21 cellular contexts compared by ENCODE assay signal in the genomic region with DNA sequence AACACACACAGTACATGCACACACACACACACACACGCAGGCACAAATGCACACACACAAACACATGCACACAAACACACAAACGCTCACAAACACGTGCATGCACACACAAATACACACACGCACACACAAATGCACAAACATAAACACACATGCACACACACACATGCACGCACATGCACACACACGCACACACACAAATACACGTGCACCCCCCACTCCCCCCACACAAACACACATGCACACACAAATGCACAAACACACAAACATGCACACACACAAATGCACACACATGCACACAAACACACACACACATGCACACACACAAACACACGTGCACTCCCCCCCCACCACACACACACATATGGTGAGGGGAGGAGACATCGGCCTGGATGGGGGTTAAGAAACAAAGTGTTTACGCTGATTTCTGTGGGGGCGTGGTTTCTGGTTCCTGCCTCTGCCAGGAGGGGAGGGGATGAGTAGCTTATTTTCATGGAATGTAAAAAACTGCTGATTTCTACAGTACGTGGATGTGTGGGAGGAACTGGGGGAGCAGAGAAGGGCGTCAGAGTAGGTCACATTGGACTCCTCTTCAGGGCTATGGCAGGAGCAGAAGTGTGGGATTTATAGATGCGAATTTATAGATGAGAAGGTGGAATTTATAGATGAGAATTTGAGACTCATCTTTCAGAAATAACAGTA.
"Had no signal": no experiment of that assay in that cellular context is flagged by ENCODE, and none has a peak within 500 bp of the region (broad histone marks: within the 10 kb centered on the region; RNA-seq: fewer than 3 reads in every experiment).

No MANE protein-coding gene starts in this region.

- H3K9me3 ChIP-seq: colonic mucosa, thyroid gland, uterus had no signal

- H3K36me3 ChIP-seq: brain microvascular endothelial cell, colonic mucosa, thyroid gland, uterus had no signal

- H3K79me2 ChIP-seq: parathyroid adenoma had no signal

- H2AFZ ChIP-seq: parathyroid adenoma had no signal

- H3K4me1 ChIP-seq: colonic mucosa, thyroid gland, uterus had no signal

- ATAC-seq: activated CD8-positive, alpha-beta T cell treated with anti-CD3 and anti-CD28 coated beads, Interleukin-2, amount 10 ng/mL, durations not matched to agents 7 days and 5 days; activated naive CD8-positive, alpha-beta T cell treated with anti-CD3 and anti-CD28 coated beads, Interleukin-2, amount 50 U/mL, for 24 hours; activated T-cell treated with anti-CD3 and anti-CD28 coated beads, Interleukin-2, amount 50 U/mL, for 4 hours; esophagus mucosa; natural killer cell treated with Interleukin-12 subunit alpha and Interleukin-12 subunit beta and Interleukin-15 and Interleukin-18, amount 100 ng/mL, for 72 hours; stimulated activated naive B cell treated with anti-CD40 and anti-IgM and Interleukin-4, amounts not matched to agents 10 μg/mL and 1 μg/mL and 100 μg/mL, for 72 hours had no signal

- H3K9ac ChIP-seq: parathyroid adenoma had no signal

- H3K27ac ChIP-seq: brain microvascular endothelial cell, colonic mucosa, parathyroid adenoma, thyroid gland, uterus had no signal

- H3K27me3 ChIP-seq: brain microvascular endothelial cell, colonic mucosa, thyroid gland, uterus had no signal

- H3K4me3 ChIP-seq: colonic mucosa, lung, thyroid gland, uterus had no signal

- DNase-seq: activated CD4-positive, alpha-beta T cell treated with anti-CD3 and anti-CD28 coated beads for 48 hours; activated CD4-positive, CD25-positive, alpha-beta regulatory T cell; activated CD8-positive, alpha-beta memory T cell treated with anti-CD3 and anti-CD28 coated beads, Interleukin-2, amount 50 U/mL, for 4 hours; activated CD8-positive, alpha-beta T cell treated with anti-CD3 and anti-CD28 coated beads, Interleukin-2, amount 10 ng/mL, durations not matched to agents 7 days and 5 days; activated effector memory CD4-positive, alpha-beta T cell treated with Interleukin-2 at 50 U/mL for 16 hours; activated naive CD4-positive, alpha-beta T cell treated with anti-CD3 and anti-CD28 coated beads, Interleukin-2, amount 10 ng/mL, durations not matched to agents 7 days and 5 days; activated naive CD8-positive, alpha-beta T cell treated with anti-CD3 and anti-CD28 coated beads, Interleukin-2, amount 50 U/mL, for 24 hours; activated T-cell treated with anti-CD3 and anti-CD28 coated beads, Interleukin-2, amount 50 U/mL, for 4 hours; anterior cingulate cortex; brain microvascular endothelial cell; colonic mucosa; left cardiac atrium; stimulated activated naive B cell treated with anti-CD40 and anti-IgM and Interleukin-4, amounts not matched to agents 10 μg/mL and 1 μg/mL and 100 μg/mL, for 72 hours; T-helper 1 cell; T-helper 9 cell; thyroid gland; uterus had no signal
